ENCODE assay signal across 1 cellular context in genomic region chr6:71034578-71034977, GRCh38.
A peak's percentile ranks its signal among the peaks of the same experiment; 100 is the strongest.
TF ChIP-seq lines count a peak whose summit lies in the region.

No MANE protein-coding gene starts in this region.

TF ChIP-seq in HEK293, 187 proteins besides CTCF, POLR2A, EP300 and RAD21 (continued from another document):
- no peak for TF ChIP-seq ZBTB6 (tag by site-specific recombination; IDR thresholded peaks at IDR 0.05)
- no peak for TF ChIP-seq ZNF26 (tag by site-specific recombination; IDR thresholded peaks at IDR 0.05)
- no peak for TF ChIP-seq ZBTB7A (tag by site-specific recombination; IDR thresholded peaks at IDR 0.05; ENCODE audit: low read depth)
- TF ChIP-seq ZNF629 (tag by site-specific recombination; IDR thresholded peaks at IDR 0.05), result 0 out of 2 replicates have a peak, but pooled peaks have one; percentile 20
- TF ChIP-seq ZSCAN5A (tag by site-specific recombination; IDR thresholded peaks at IDR 0.05), result no peak
- TF ChIP-seq ZNF280C (tag by site-specific recombination; IDR thresholded peaks at IDR 0.05), result no peak
- TF ChIP-seq SP7 (tag by site-specific recombination; IDR thresholded peaks at IDR 0.05), result peak; percentile 89
- no peak for TF ChIP-seq ZNF311 (tag by site-specific recombination; IDR thresholded peaks at IDR 0.05; ENCODE audit: borderline replicate concordance)
- no peak for TF ChIP-seq MZF1 (tag by site-specific recombination; IDR thresholded peaks at IDR 0.05; ENCODE audit: borderline replicate concordance)
- no peak for TF ChIP-seq ZNF175 (tag by site-specific recombination; IDR thresholded peaks at IDR 0.05)
- TF ChIP-seq ZBTB21 (tag by site-specific recombination; IDR thresholded peaks at IDR 0.05), result no peak
- no peak for TF ChIP-seq ZNF391 (tag by site-specific recombination; IDR thresholded peaks at IDR 0.05; ENCODE audit: borderline replicate concordance, low read depth)
- no peak for TF ChIP-seq REST (tag by site-specific recombination; IDR thresholded peaks at IDR 0.05)
- no peak for TF ChIP-seq ZNF600 (tag by site-specific recombination; IDR thresholded peaks at IDR 0.05)
- TF ChIP-seq BCL11B (tag by site-specific recombination; IDR thresholded peaks at IDR 0.05; ENCODE audit: low read depth), result no peak
- TF ChIP-seq ZNF292 (tag by site-specific recombination; IDR thresholded peaks at IDR 0.05; ENCODE audit: borderline replicate concordance, low read depth), result no peak
- no peak for TF ChIP-seq GLI4 (tag by site-specific recombination; IDR thresholded peaks at IDR 0.05)
- TF ChIP-seq ZNF366 (tag by site-specific recombination; conservative IDR thresholded peaks at IDR 0.05), result 0 out of 2 replicates have a peak, but pooled peaks have one; percentile 29
- no peak for TF ChIP-seq ZNF223 (tag by site-specific recombination; IDR thresholded peaks at IDR 0.05)
- peak; percentile 32; the same call in 1 of the 2 replicates for TF ChIP-seq OSR2 (tag by site-specific recombination; IDR thresholded peaks at IDR 0.05)
- peak; percentile 90 for TF ChIP-seq MEIS1 (CRISPR knock-in tag; IDR thresholded peaks at IDR 0.05; ENCODE audit: borderline replicate concordance)
- no peak for TF ChIP-seq ZNF274 (IDR thresholded peaks at IDR 0.05; ENCODE audit: low read length)
- TF ChIP-seq ZNF274 (tag by site-specific recombination; IDR thresholded peaks at IDR 0.05; ENCODE audit: borderline replicate concordance), result no peak
- no peak for TF ChIP-seq ZNF266 (tag by site-specific recombination; IDR thresholded peaks at IDR 0.05; ENCODE audit: low read depth)
- no peak for TF ChIP-seq TRIM28 (IDR thresholded peaks at IDR 0.05; ENCODE audit: borderline replicate concordance, low read length)
- no peak for TF ChIP-seq ZBTB49 (tag by site-specific recombination; IDR thresholded peaks at IDR 0.05; ENCODE audit: low read depth)
- no peak for TF ChIP-seq ZNF10 (tag by site-specific recombination; IDR thresholded peaks at IDR 0.05)
- TF ChIP-seq ZNF473 (tag by site-specific recombination; IDR thresholded peaks at IDR 0.05), result no peak
- TF ChIP-seq HOXC10 (CRISPR knock-in tag; IDR thresholded peaks at IDR 0.05), result no peak
- no peak for TF ChIP-seq ZIC2 (tag by site-specific recombination; IDR thresholded peaks at IDR 0.05)
- TF ChIP-seq ZNF19 (tag by site-specific recombination; IDR thresholded peaks at IDR 0.05; ENCODE audit: low read depth), result no peak
- TF ChIP-seq PRDM10 (tag by site-specific recombination; IDR thresholded peaks at IDR 0.05), result no peak
- no peak for TF ChIP-seq ZNF639 (tag by site-specific recombination; IDR thresholded peaks at IDR 0.05)
